9 cellular contexts compared by ENCODE assay signal in the genomic region with DNA sequence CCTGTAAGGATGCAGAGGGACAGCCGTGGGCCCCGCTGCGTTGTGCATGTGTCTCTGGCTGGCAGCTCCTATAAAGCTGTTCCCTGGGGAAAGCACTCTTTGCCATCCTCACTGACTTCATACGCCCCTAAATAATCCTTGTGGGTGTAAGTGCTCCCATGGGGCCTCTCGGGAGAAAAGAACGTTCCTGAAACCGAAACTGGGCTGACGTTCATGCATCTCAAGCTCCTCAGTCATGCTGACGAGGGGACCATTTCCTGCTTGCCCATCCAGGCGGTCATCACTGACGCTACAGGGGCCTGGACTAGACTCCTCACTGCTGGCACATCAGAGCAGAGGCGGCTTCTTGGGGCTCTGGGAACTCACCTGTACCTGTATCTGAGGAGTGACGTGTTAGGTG.
DNase-seq lines count a peak whose midpoint lies in the region; ATAC-seq lines count a peak whose summit lies in the region.
"Had no signal": no experiment of that assay in that cellular context is flagged by ENCODE, and none has a peak within 500 bp of the region (broad histone marks: within the 10 kb centered on the region; RNA-seq: fewer than 3 reads in every experiment).

No MANE protein-coding gene starts in this region.

- H3K27ac ChIP-seq in BLaER1: peak overlapping the region; percentile 69

- H3K9ac ChIP-seq in BLaER1: peak overlapping the region; percentile 38

- peaks cover 52% of the 10 kb centered on the region for H3K4me1 ChIP-seq in BLaER1

- DNase-seq in GM19238 (ENCODE audit: insufficient read length, low spot score): peak; percentile 53
- peak; percentile 11 for DNase-seq in OCI-M1 (lab: John Stamatoyannopoulos, UW)
- no peak for DNase-seq in stimulated activated CD8-positive, alpha-beta memory T cell treated with anti-CD3 and anti-CD28 coated beads, Interleukin-4, amount 100 ng/mL, for 48 hours
- DNase-seq in NCI-H526 treated with DMSO at 0.1 percent for 48 hours (lab: John Stamatoyannopoulos, UW): no peak
- no peak for DNase-seq in NCI-H524 treated with DMSO at 0.1 percent for 48 hours (lab: John Stamatoyannopoulos, UW)
- no peak for DNase-seq in stimulated activated CD4-positive, alpha-beta T cell treated with anti-CD3 and anti-CD28 coated beads, Interleukin-2, amount 100 ng/mL, for 24 hours
- DNase-seq: anterior cingulate cortex had no signal

- H3K4me2 ChIP-seq in BLaER1: peak overlapping the region; percentile 87

- peaks cover 22% of the 10 kb centered on the region for H3K9me3 ChIP-seq in BLaER1

- no peaks in the 10 kb centered on the region for H4K20me1 ChIP-seq in BLaER1

- peak; percentile 85 for ATAC-seq in HG02943 (IDR thresholded peaks at IDR 0.05; ENCODE audit: low read depth, unreplicated experiment)

- H3K27me3 ChIP-seq in BLaER1: no peaks in the 10 kb centered on the region

- no peaks in the 10 kb centered on the region for H3K36me3 ChIP-seq in BLaER1

- peak overlapping the region; percentile 51 for H3K4me3 ChIP-seq in BLaER1

Comparison
In these comparisons a context has a peak if more than half of its experiments do, and no peak if none do; other contexts are left out.
1. DNase-seq: peak in GM19238 (single experiment) and OCI-M1 (single experiment); none in stimulated activated CD8-positive, alpha-beta memory T cell treated with anti-CD3 and anti-CD28 coated beads, Interleukin-4, amount 100 ng/mL, for 48 hours (single experiment), NCI-H526 treated with DMSO at 0.1 percent for 48 hours (single experiment), NCI-H524 treated with DMSO at 0.1 percent for 48 hours (single experiment) and stimulated activated CD4-positive, alpha-beta T cell treated with anti-CD3 and anti-CD28 coated beads, Interleukin-2, amount 100 ng/mL, for 24 hours (0 of 2).